In genomic region chr7:122316467-122317394, GRCh38 we compare ENCODE assay signal across 12 cellular contexts. TPM values are rescaled to one million over a fixed set of nuclear protein-coding genes. Genes with fewer than 3 reads are reported as not detected.
DNase-seq lines count a peak whose midpoint lies in the region; ATAC-seq, FAIRE-seq and TF ChIP-seq lines count a peak whose summit lies in the region.
"Had no signal": no experiment of that assay in that cellular context is flagged by ENCODE, and none has a peak within 500 bp of the region (broad histone marks: within the 10 kb centered on the region; RNA-seq: fewer than 3 reads in every experiment).

No MANE protein-coding gene starts in this region.

- H3K4me1 ChIP-seq in HUES6 (ENCODE audit: control insufficient read depth, insufficient read depth, low read length) = peaks cover 26% of the 10 kb centered on the region
- H3K4me1 ChIP-seq in kidney (ENCODE audit: control insufficient read depth in 1 of 2, insufficient read depth in 1 of 2, low read depth in 1 of 2, low read length in 2 of 2) = peaks cover 0 to 4% of the 10 kb centered on the region in 2 donors
- H3K4me1 ChIP-seq in skeletal muscle satellite cell (ENCODE audit: control insufficient read depth, insufficient read depth, low read length) = peaks cover 9% of the 10 kb centered on the region
- no peaks in the 10 kb centered on the region for H3K4me1 ChIP-seq in GM23248 (ENCODE audit: insufficient read depth)

- peaks cover 64% of the 10 kb centered on the region for H3K27me3 Mint-ChIP-seq in brain

- DNase-seq in kidney (peak; percentile 55), EL (no peak), GM23248 (no peak)
- DNase-seq: NCI-H1436 treated with DMSO at 0.1 percent for 48 hours; NK-92 treated with Interleukin-12 subunit alpha and Interleukin-12 subunit beta, amount 100 ng/mL, for 24 hours; stimulated activated CD4-positive, alpha-beta T cell treated with anti-CD3 and anti-CD28 coated beads, Interleukin-4, amount 100 ng/mL, for 4 hours had no signal

- H3K36me3 ChIP-seq in HUES6 (ENCODE audit: control insufficient read depth, insufficient read depth, low read length) (no peaks in the 10 kb centered on the region), kidney (ENCODE audit: control insufficient read depth in 1 of 2, insufficient read depth in 2 of 2, low read length in 2 of 2) (no peaks in the 10 kb centered on the region), skeletal muscle satellite cell (ENCODE audit: insufficient read depth, low read length) (no peaks in the 10 kb centered on the region), GM23248 (ENCODE audit: low read depth) (no peaks in the 10 kb centered on the region)

- no peak overlapping the region for H2AFZ ChIP-seq in GM23248

- H3K9ac ChIP-seq in HUES6 (ENCODE audit: low read length) (no peak overlapping the region), kidney (ENCODE audit: low read length in 2 of 2) (no peak overlapping the region), skeletal muscle satellite cell (ENCODE audit: low read depth, low read length) (no peak overlapping the region), GM23248 (no peak overlapping the region)

- H3K4me3 ChIP-seq in HUES6 (ENCODE audit: low read depth, low read length) (peak overlapping the region; percentile 55), kidney (ENCODE audit: low read length in 2 of 2) (no peak overlapping the region), skeletal muscle satellite cell (ENCODE audit: low read length) (peak overlapping the region; percentile 58), GM23248 (no peak overlapping the region)

- H3K27ac ChIP-seq in HUES6 (ENCODE audit: low read depth, low read length) (no peak overlapping the region), kidney (ENCODE audit: low read depth in 2 of 2, low read length in 2 of 2) (no peak overlapping the region), GM23248 (no peak overlapping the region)

- H3K9me2 ChIP-seq in GM23248 (ENCODE audit: insufficient read depth) = no peaks in the 10 kb centered on the region

- no peaks in the 10 kb centered on the region for H3K36me3 Mint-ChIP-seq in brain

- TF ChIP-seq CTCF in brain (conservative IDR thresholded peaks at IDR 0.05) (no peak), kidney (IDR thresholded peaks at IDR 0.05; ENCODE audit: borderline replicate concordance, extremely low read depth, insufficient read depth) (no peak)

- H3K4me1 Mint-ChIP-seq in brain = peaks cover 19% of the 10 kb centered on the region

- ATAC-seq in GM19452 (IDR thresholded peaks at IDR 0.05; ENCODE audit: unreplicated experiment) = no peak

- H3K4me3 Mint-ChIP-seq in brain = peak overlapping the region; percentile 30 to 69 (median 63)
- H3K4me3 Mint-ChIP-seq: activated T-helper 1 cell treated with anti-CD3 and anti-CD28 coated beads, Interleukin-12 subunit alpha, Interleukin-12 subunit beta, Interleukin-2, Interleukin-4 antibody, amounts not matched to agents 30 ng/mL and 10 ng/mL and 1 ng/mL, durations not matched to agents 14 hours and 24 hours and 36 hours had no signal

- H4K20me1 ChIP-seq in GM23248 (ENCODE audit: insufficient read depth) = no peaks in the 10 kb centered on the region

- no peaks in the 10 kb centered on the region for H3K9me3 ChIP-seq in HUES6 (ENCODE audit: control insufficient read depth, insufficient read depth, low read depth, low read length)
- H3K9me3 ChIP-seq in kidney (ENCODE audit: control insufficient read depth in 1 of 2, low read length in 2 of 2) = no peaks in the 10 kb centered on the region
- H3K9me3 ChIP-seq in skeletal muscle satellite cell (replicated peaks; ENCODE audit: low read length) = no peaks in the 10 kb centered on the region
- no peaks in the 10 kb centered on the region for H3K9me3 ChIP-seq in GM23248 (ENCODE audit: low read depth)

- H3F3A ChIP-seq in GM23248 (ENCODE audit: insufficient read depth) = no peaks in the 10 kb centered on the region

- no peak overlapping the region for H3K27ac Mint-ChIP-seq in brain
- H3K27ac Mint-ChIP-seq: activated T-helper 1 cell treated with anti-CD3 and anti-CD28 coated beads, Interleukin-12 subunit alpha, Interleukin-12 subunit beta, Interleukin-2, Interleukin-4 antibody, amounts not matched to agents 30 ng/mL and 10 ng/mL and 1 ng/mL, durations not matched to agents 14 hours and 24 hours and 36 hours had no signal

- no peaks in the 10 kb centered on the region for H3K79me2 ChIP-seq in GM23248 (ENCODE audit: insufficient read depth)

- in situ Hi-C loops in GM23248 (cut with MboI) = no loop called here

- WGBS in GM23248 (ENCODE audit: low coverage in 1 of 2, low lambda C conversion rate in 2 of 2, missing lambda C conversion rate in 2 of 2), 2 experiments = 2 to 5% methylated on average over 64 to 71 of the region's 71 CpGs

- peaks cover 0 to 6% (median 5%) of the 10 kb centered on the region in 5 experiments for H3K9me3 Mint-ChIP-seq in brain

- peak overlapping the region; percentile 78 for H3K4me2 ChIP-seq in skeletal muscle satellite cell (ENCODE audit: low read length)
- H3K4me2 ChIP-seq in GM23248 (ENCODE audit: unreplicated experiment) = no peak overlapping the region

- peaks cover 86% of the 10 kb centered on the region for H3K27me3 ChIP-seq in HUES6 (ENCODE audit: control insufficient read depth, insufficient read depth, low read length)
- H3K27me3 ChIP-seq in skeletal muscle satellite cell (ENCODE audit: control insufficient read depth, insufficient read depth, low read length) = peaks cover 68% of the 10 kb centered on the region
- peaks cover 74% of the 10 kb centered on the region for H3K27me3 ChIP-seq in GM23248 (replicated peaks; ENCODE audit: insufficient read depth)

- FAIRE-seq in kidney (lab: Jason Lieb, UNC) = no peak
- FAIRE-seq: H54 had no signal

- intact Hi-C loops in kidney (cut with DNase I) = no loop called here

RNA-seq across cellular contexts. Expression of gene FEZF1, which starts 12.2 kb away (rescaled TPM):
- polyA plus RNA-seq in brain (ENCODE audit: insufficient read depth, low read depth, low replicate concordance) = 0.15 TPM
- total RNA-seq in kidney = not detected
- not detected for polyA plus RNA-seq in kidney (ENCODE audit: insufficient read depth, low read depth, low replicate concordance)
- not detected in 2 replicates for total RNA-seq in skeletal muscle satellite cell (2012; rRNA removed)
- total RNA-seq in GM23248 (2014; rRNA removed; shearing (Covaris generic)) = not detected in 2 replicates
- not detected in 2 replicates for polyA plus RNA-seq in GM23248 (2016; fragmentation: Nextera tagmentation; extraction: Ambion mirVana)
- total RNA-seq: activated T-helper 1 cell treated with anti-CD3 and anti-CD28 coated beads, Interleukin-12 subunit alpha, Interleukin-12 subunit beta, Interleukin-2, Interleukin-4 antibody, amounts not matched to agents 30 ng/mL and 10 ng/mL and 1 ng/mL, durations not matched to agents 14 hours and 24 hours and 36 hours had no signal

Comparison
In these comparisons a context has a peak if more than half of its experiments do, and no peak if none do; other contexts are left out.
1. H3K4me3 ChIP-seq: peak in HUES6 (single experiment) and skeletal muscle satellite cell (single experiment); none in kidney (0 of 2) and GM23248 (single experiment).